Comparison of ENCODE assay signal across 30 cellular contexts in the genomic region with DNA sequence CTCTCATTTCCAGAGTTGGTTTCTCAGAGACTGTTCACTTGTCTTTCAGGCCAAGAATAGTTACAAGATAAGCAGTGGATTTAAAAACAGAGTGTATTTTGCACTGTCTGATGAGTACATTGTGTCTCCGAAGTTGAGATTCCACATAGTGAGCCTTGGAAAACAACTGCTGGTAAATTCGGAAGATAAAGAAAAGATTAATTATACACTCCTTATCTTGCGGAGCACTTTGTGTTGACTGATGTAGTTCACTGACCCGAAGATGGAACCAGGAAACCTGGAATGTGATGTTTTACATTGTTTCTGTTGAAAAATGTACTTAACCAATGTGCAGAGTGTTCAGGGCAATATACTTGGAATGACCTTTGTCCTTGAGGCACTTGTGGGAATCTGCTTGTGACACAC. TPM values are rescaled to one million over a fixed set of nuclear protein-coding genes. Genes with fewer than 3 reads are reported as not detected.
DNase-seq lines count a peak whose midpoint lies in the region; ATAC-seq and TF ChIP-seq lines count a peak whose summit lies in the region.
"Had no signal": no experiment of that assay in that cellular context is flagged by ENCODE, and none has a peak within 500 bp of the region (broad histone marks: within the 10 kb centered on the region; RNA-seq: fewer than 3 reads in every experiment).

No MANE protein-coding gene starts in this region.

- no peak for TF ChIP-seq CTCF in choroid plexus epithelial cell (conservative IDR thresholded peaks at IDR 0.05; ENCODE audit: low read depth, low read length)
- no peak for TF ChIP-seq CTCF in hepatocyte (IDR thresholded peaks at IDR 0.05; ENCODE audit: poor library complexity)
- TF ChIP-seq CTCF in neural cell (IDR thresholded peaks at IDR 0.05; ENCODE audit: poor library complexity, severe bottlenecking), result no peak

- peaks cover 76% of the 10 kb centered on the region for H3K79me2 ChIP-seq in hepatocyte
- no peaks in the 10 kb centered on the region for H3K79me2 ChIP-seq in neural cell (replicated peaks; ENCODE audit: insufficient read depth, low read length)

- WGBS in hepatocyte (ENCODE audit: low lambda C conversion rate, missing lambda C conversion rate), result 23% methylated on average over 4 of the region's 4 CpGs

- H3K27me3 Mint-ChIP-seq in activated T-cell treated with anti-CD3 and anti-CD28 coated beads, Interleukin-2, amount 50 U/mL, for 4 hours (ENCODE audit: low read depth), result no peaks in the 10 kb centered on the region
- H3K27me3 Mint-ChIP-seq: activated naive CD4-positive, alpha-beta T cell treated with anti-CD3 and anti-CD28 coated beads, Interleukin-2, amount 10 ng/mL, durations not matched to agents 7 days and 5 days had no signal

- peak; percentile 16 for DNase-seq in EH (ENCODE audit: low read depth)
- DNase-seq in choroid plexus epithelial cell (ENCODE audit: low read depth), result peak; percentile 39
- DNase-seq in hepatocyte (ENCODE audit: low spot score), result peak; percentile 19
- DNase-seq in stimulated activated CD4-positive, alpha-beta T cell treated with anti-CD3 and anti-CD28 coated beads, Interleukin-15, amount 100 ng/mL, for 24 hours, result no peak
- no peak for DNase-seq in effector CD8-positive, alpha-beta T cell (lab: John Stamatoyannopoulos, UW)
- DNase-seq in activated T-cell treated with anti-CD3 and anti-CD28 coated beads, Interleukin-2, amount 50 U/mL, for 4 hours, result no peak
- DNase-seq: activated CD4-positive, alpha-beta T cell treated with anti-CD3 and anti-CD28 coated beads for 4 hours; activated naive CD4-positive, alpha-beta T cell treated with anti-CD3 and anti-CD28 coated beads, Interleukin-2, amount 10 ng/mL, durations not matched to agents 7 days and 5 days; activated T-cell treated with anti-CD3 and anti-CD28 coated beads, Interleukin-2, amount 50 U/mL, for 48 hours; anterior cingulate cortex; C1 segment of cervical spinal cord; caudate nucleus; dermis blood vessel endothelial cell; DND-41; GOT3; head of caudate nucleus; Kasumi-1; NCI-H1694; NCI-H526; Peyer's patch; stimulated activated CD4-positive, alpha-beta T cell treated with anti-CD3 and anti-CD28 coated beads, Interleukin-2, amount 100 ng/mL, for 24 hours; substantia nigra had no signal

- no peak for TF ChIP-seq EP300 in neural cell (conservative IDR thresholded peaks at IDR 0.05; ENCODE audit: poor library complexity, severe bottlenecking)

- no peaks in the 10 kb centered on the region for H3K9me3 ChIP-seq in hepatocyte (ENCODE audit: low read depth)
- no peaks in the 10 kb centered on the region for H3K9me3 ChIP-seq in neural cell (ENCODE audit: low read length)
- H3K9me3 ChIP-seq: Peyer's patch, vagina had no signal

- no peak for TF ChIP-seq RAD21 in neural cell (conservative IDR thresholded peaks at IDR 0.05)

- H3K9ac ChIP-seq in neural cell (ENCODE audit: low read length), result no peak overlapping the region

- no peak for ATAC-seq in activated T-cell treated with anti-CD3 and anti-CD28 coated beads, Interleukin-2, amount 50 U/mL, for 4 hours
- ATAC-seq in HG02588 (IDR thresholded peaks at IDR 0.05; ENCODE audit: unreplicated experiment), result no peak
- ATAC-seq: GM12878; stimulated activated effector memory CD8-positive, alpha-beta T cell treated with anti-CD3 and anti-CD28 coated beads, Interleukin-12 subunit alpha, Interleukin-12 subunit beta, amount 100 ng/mL, for 72 hours had no signal

- H3K36me3 ChIP-seq in hepatocyte (replicated peaks; ENCODE audit: insufficient read depth, low read depth) (no peaks in the 10 kb centered on the region), neural cell (ENCODE audit: insufficient read depth, low read length) (no peaks in the 10 kb centered on the region)
- H3K36me3 ChIP-seq: Peyer's patch, vagina had no signal

- H2AFZ ChIP-seq in hepatocyte, result no peak overlapping the region
- H2AFZ ChIP-seq in neural cell (ENCODE audit: low read depth, low read length), result no peak overlapping the region

- H3K4me2 ChIP-seq in hepatocyte (peak overlapping the region; percentile 56), neural cell (ENCODE audit: low read length) (no peak overlapping the region)

- no peaks in the 10 kb centered on the region for H3F3A ChIP-seq in neural cell (ENCODE audit: insufficient read depth, low read length, poor library complexity, severe bottlenecking)

- H3K9me3 Mint-ChIP-seq in activated T-cell treated with anti-CD3 and anti-CD28 coated beads, Interleukin-2, amount 50 U/mL, for 4 hours, result no peaks in the 10 kb centered on the region
- H3K9me3 Mint-ChIP-seq: activated naive CD4-positive, alpha-beta T cell treated with anti-CD3 and anti-CD28 coated beads, Interleukin-2, amount 10 ng/mL, durations not matched to agents 7 days and 5 days; stimulated activated effector memory CD8-positive, alpha-beta T cell treated with anti-CD3 and anti-CD28 coated beads, Interleukin-12 subunit alpha, Interleukin-12 subunit beta, amount 100 ng/mL, for 72 hours; T-helper 1 cell treated with Interleukin-12 subunit alpha and Interleukin-12 subunit beta and Interleukin-4 antibody, amounts not matched to agents 30 μg/mL and 1 μg/mL, for 36 hours had no signal

- H3K4me3 ChIP-seq in choroid plexus epithelial cell (ENCODE audit: low read depth, low read length) (no peak overlapping the region), hepatocyte (no peak overlapping the region), neural cell (ENCODE audit: low read length) (no peak overlapping the region)
- H3K4me3 ChIP-seq: GM12878, lung, Peyer's patch, skin epidermis, vagina had no signal

- H3K36me3 Mint-ChIP-seq in activated T-cell treated with anti-CD3 and anti-CD28 coated beads, Interleukin-2, amount 50 U/mL, for 4 hours (ENCODE audit: insufficient read depth), result peaks cover 4% of the 10 kb centered on the region
- H3K36me3 Mint-ChIP-seq: activated naive CD4-positive, alpha-beta T cell treated with anti-CD3 and anti-CD28 coated beads, Interleukin-2, amount 10 ng/mL, durations not matched to agents 7 days and 5 days; stimulated activated effector memory CD8-positive, alpha-beta T cell treated with anti-CD3 and anti-CD28 coated beads, Interleukin-12 subunit alpha, Interleukin-12 subunit beta, amount 100 ng/mL, for 72 hours had no signal

- no peaks in the 10 kb centered on the region for H3K4me1 Mint-ChIP-seq in activated T-cell treated with anti-CD3 and anti-CD28 coated beads, Interleukin-2, amount 50 U/mL, for 4 hours (ENCODE audit: low read depth)
- H3K4me1 Mint-ChIP-seq: activated naive CD4-positive, alpha-beta T cell treated with anti-CD3 and anti-CD28 coated beads, Interleukin-2, amount 10 ng/mL, durations not matched to agents 7 days and 5 days; stimulated activated effector memory CD8-positive, alpha-beta T cell treated with anti-CD3 and anti-CD28 coated beads, Interleukin-12 subunit alpha, Interleukin-12 subunit beta, amount 100 ng/mL, for 72 hours had no signal

- no peak overlapping the region for H3K4me3 Mint-ChIP-seq in activated T-cell treated with anti-CD3 and anti-CD28 coated beads, Interleukin-2, amount 50 U/mL, for 4 hours
- H3K4me3 Mint-ChIP-seq: activated naive CD4-positive, alpha-beta T cell treated with anti-CD3 and anti-CD28 coated beads, Interleukin-2, amount 10 ng/mL, durations not matched to agents 7 days and 5 days; stimulated activated effector memory CD8-positive, alpha-beta T cell treated with anti-CD3 and anti-CD28 coated beads, Interleukin-12 subunit alpha, Interleukin-12 subunit beta, amount 100 ng/mL, for 72 hours; T-helper 1 cell treated with Interleukin-12 subunit alpha and Interleukin-12 subunit beta and Interleukin-4 antibody, amounts not matched to agents 30 μg/mL and 1 μg/mL, for 36 hours had no signal

- H4K20me1 ChIP-seq in hepatocyte (ENCODE audit: insufficient read depth, poor library complexity, severe bottlenecking) (no peaks in the 10 kb centered on the region), neural cell (ENCODE audit: insufficient read depth) (no peaks in the 10 kb centered on the region)

- peaks cover 16% of the 10 kb centered on the region for H3K4me1 ChIP-seq in hepatocyte (ENCODE audit: insufficient read depth)
- H3K4me1 ChIP-seq: vagina had no signal

- no peaks in the 10 kb centered on the region for H3K9me2 ChIP-seq in hepatocyte (replicated peaks; ENCODE audit: insufficient read depth)
- H3K9me2 ChIP-seq in neural cell (ENCODE audit: insufficient read depth, low read length), result no peaks in the 10 kb centered on the region

- no peaks in the 10 kb centered on the region for H3K27me3 ChIP-seq in hepatocyte
- no peaks in the 10 kb centered on the region for H3K27me3 ChIP-seq in neural cell (ENCODE audit: insufficient read depth, low read depth, low read length)
- H3K27me3 ChIP-seq: Peyer's patch, vagina had no signal

- H3K27ac ChIP-seq in hepatocyte (peak overlapping the region; percentile 71), neural cell (ENCODE audit: low read length) (peak overlapping the region; percentile 15)
- H3K27ac ChIP-seq: Peyer's patch, skin epidermis, vagina had no signal

TF ChIP-seq in neural cell, 6 proteins besides CTCF, POLR2A, EP300 and RAD21 (continues in another document):
- TF ChIP-seq POLR2AphosphoS5 (IDR thresholded peaks at IDR 0.05) (no peak), MXI1 (conservative IDR thresholded peaks at IDR 0.05; ENCODE audit: poor library complexity, severe bottlenecking) (no peak)

RNA-seq across cellular contexts. Expression of gene ANKS1A, which starts 51.0 kb away (rescaled TPM):
- total RNA-seq in hepatocyte, result 18.5 and 25.4 TPM in 2 replicates
- polyA plus RNA-seq in hepatocyte, result 15.9 and 17.5 TPM in 2 replicates
- 22.6 and 25.1 TPM in 2 replicates for polyA plus RNA-seq in neural cell
- 48.4 and 48.5 TPM in 2 replicates for polyA minus RNA-seq in neural cell
- 1 to 10 TPM; 7.7 to 8.3 (median 8.2) TPM for total RNA-seq in activated T-cell treated with anti-CD3 and anti-CD28 coated beads, Interleukin-2, amount 50 U/mL, for 4 hours

RNA-seq across cellular contexts. Expression of gene TAF11, which starts 52.2 kb away (rescaled TPM):
- 43.9 and 47.6 TPM in 2 replicates for total RNA-seq in hepatocyte
- polyA plus RNA-seq in hepatocyte, result 33.1 and 38.6 TPM in 2 replicates
- polyA plus RNA-seq in neural cell, result 110 and 115 TPM in 2 replicates
- polyA minus RNA-seq in neural cell, result 39.7 and 46.3 TPM in 2 replicates
- total RNA-seq in activated T-cell treated with anti-CD3 and anti-CD28 coated beads, Interleukin-2, amount 50 U/mL, for 4 hours, result 10 to 100 TPM; 26.1 to 33.4 (median 28.5) TPM

Comparison
In these comparisons a context has a peak if more than half of its experiments do, and no peak if none do; other contexts are left out.
1. DNase-seq: peak in EH (single experiment), choroid plexus epithelial cell (single experiment) and hepatocyte (single experiment); none in stimulated activated CD4-positive, alpha-beta T cell treated with anti-CD3 and anti-CD28 coated beads, Interleukin-15, amount 100 ng/mL, for 24 hours (single experiment), effector CD8-positive, alpha-beta T cell (single experiment) and activated T-cell treated with anti-CD3 and anti-CD28 coated beads, Interleukin-2, amount 50 U/mL, for 4 hours (single experiment).